ENCODE assay signal across 14 cellular contexts in genomic region chr20:58173930-58174707, GRCh38. TPM values are rescaled to one million over a fixed set of nuclear protein-coding genes. Genes with fewer than 3 reads are reported as not detected.
DNase-seq lines count a peak whose midpoint lies in the region; ATAC-seq and TF ChIP-seq lines count a peak whose summit lies in the region.
"Had no signal": no experiment of that assay in that cellular context is flagged by ENCODE, and none has a peak within 500 bp of the region (broad histone marks: within the 10 kb centered on the region; RNA-seq: fewer than 3 reads in every experiment).

No MANE protein-coding gene starts in this region.

- H3K4me3 ChIP-seq in Peyer's patch (peak overlapping the region in 1 of 4 donors; percentile 25), heart right ventricle (peak overlapping the region in 7 of 10 donors; percentile 15 to 37 (median 20)), rectal smooth muscle tissue (ENCODE audit: low read length) (no peak overlapping the region)

- 45 to 62% methylated on average over 26 of the region's 26 CpGs for WGBS in heart right ventricle, 2 donors

- no peak overlapping the region for H3K9ac ChIP-seq in rectal smooth muscle tissue (ENCODE audit: low read length)

- DNase-seq in AG08396 (ENCODE audit: low spot score) (peak; percentile 41), Peyer's patch (peak in 1 of 3 donors; percentile 33), heart right ventricle (peak in 1 of 2 donors; percentile 9), ecto neural progenitor cell (ENCODE audit: low spot score) (no peak), NCI-H1694 treated with DMSO at 0.1 percent for 48 hours (lab: John Stamatoyannopoulos, UW) (no peak)
- DNase-seq in stimulated activated CD4-positive, alpha-beta T cell treated with anti-CD3 and anti-CD28 coated beads, Interleukin-1b, Interleukin-23, amount 100 ng/mL, for 48 hours = no peak
- DNase-seq: natural killer cell; NCI-H2029; stimulated activated naive CD8-positive, alpha-beta T cell treated with anti-CD3 and anti-CD28 coated beads, Interleukin-15, Interleukin-2, amounts not matched to agents 100 U/mL and 50 U/mL, for 24 hours had no signal

- no peaks in the 10 kb centered on the region for H3K36me3 ChIP-seq in Peyer's patch
- H3K36me3 ChIP-seq in heart right ventricle = no peaks in the 10 kb centered on the region
- H3K36me3 ChIP-seq in rectal smooth muscle tissue (ENCODE audit: control insufficient read depth, insufficient read depth, low read length) = no peaks in the 10 kb centered on the region
- H3K36me3 ChIP-seq: adrenal gland had no signal

- TF ChIP-seq CTCF in Peyer's patch (IDR thresholded peaks at IDR 0.05) (no peak), heart right ventricle (IDR thresholded peaks at IDR 0.05) (no peak)

- no peaks in the 10 kb centered on the region for H3K9me3 ChIP-seq in Peyer's patch
- no peaks in the 10 kb centered on the region for H3K9me3 ChIP-seq in heart right ventricle
- H3K9me3 ChIP-seq: adrenal gland had no signal

- intact Hi-C loops in heart right ventricle (cut with DNase I) = loop anchor here in 1 of 10 donors (10.0 kb wide), 1 partner anchor 519 kb away; no protein-coding TSS in a partner anchor

- H3K27me3 ChIP-seq in Peyer's patch (no peaks in the 10 kb centered on the region), heart right ventricle (peaks cover 0 to 11% (median 6%) of the 10 kb centered on the region in 7 donors), rectal smooth muscle tissue (ENCODE audit: control insufficient read depth, insufficient read depth, low read length) (no peaks in the 10 kb centered on the region)
- H3K27me3 ChIP-seq: adrenal gland had no signal

- no peaks in the 10 kb centered on the region for H3K4me1 ChIP-seq in Peyer's patch
- peaks cover 0 to 22% (median 10%) of the 10 kb centered on the region in 9 donors for H3K4me1 ChIP-seq in heart right ventricle
- peaks cover 3% of the 10 kb centered on the region for H3K4me1 ChIP-seq in rectal smooth muscle tissue (ENCODE audit: control insufficient read depth, insufficient read depth, low read length)

- no peak for TF ChIP-seq POLR2A in Peyer's patch (IDR thresholded peaks at IDR 0.05)

- peak in 5 of 8 donors; percentile 28 to 66 (median 61) for ATAC-seq in heart right ventricle
- ATAC-seq in HG03342 (IDR thresholded peaks at IDR 0.05; ENCODE audit: unreplicated experiment) = no peak
- ATAC-seq: HepG2; natural killer cell; stimulated activated naive CD8-positive, alpha-beta T cell treated with anti-CD3 and anti-CD28 coated beads, Interleukin-15, Interleukin-2, amounts not matched to agents 100 U/mL and 50 U/mL, for 24 hours had no signal

- H3K27ac ChIP-seq in Peyer's patch (peak overlapping the region; percentile 38 to 87 (median 56)), heart right ventricle (peak overlapping the region; percentile 32 to 85 (median 70)), rectal smooth muscle tissue (ENCODE audit: low read depth, low read length) (peak overlapping the region; percentile 69)

RNA-seq across cellular contexts. Expression of gene ANKRD60, which starts 54.3 kb away (rescaled TPM):
- total RNA-seq in Peyer's patch (not detected), heart right ventricle (not detected)
- polyA plus RNA-seq in heart right ventricle = not detected
- total RNA-seq: adrenal gland, HepG2, natural killer cell, OCI-LY7 had no signal
- polyA plus RNA-seq: adrenal gland, HepG2 had no signal
